ENCODE assay signal across 9 cellular contexts in the genomic region with DNA sequence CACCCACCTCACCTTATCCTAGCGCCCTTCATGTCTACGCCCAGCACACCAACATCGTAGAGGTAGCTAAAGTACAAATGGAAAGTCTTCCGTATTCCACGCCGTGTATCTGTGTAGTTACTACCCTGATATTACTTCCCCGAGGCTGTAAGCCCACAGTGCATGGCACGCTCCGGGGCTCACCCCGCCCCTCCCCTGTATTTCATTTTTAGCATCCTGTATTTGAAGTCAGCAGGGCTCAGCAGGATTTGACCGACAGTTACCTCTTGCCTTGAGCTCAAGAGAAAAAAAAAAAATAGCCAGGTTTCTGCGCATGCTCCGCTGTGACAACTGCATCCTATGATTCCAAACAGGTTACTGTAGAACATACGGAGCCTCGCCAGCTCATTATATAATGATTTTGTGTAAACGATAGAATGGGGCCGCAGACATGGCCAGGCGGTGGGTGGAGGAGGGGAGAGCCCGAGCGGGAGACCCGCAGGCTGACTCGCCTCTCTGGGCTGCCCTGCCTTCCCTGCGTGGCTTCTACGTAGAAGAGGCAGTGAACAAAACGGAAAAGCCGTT. TPM values are rescaled to one million over a fixed set of nuclear protein-coding genes. Genes with fewer than 3 reads are reported as not detected.
DNase-seq lines count a peak whose midpoint lies in the region; FAIRE-seq and TF ChIP-seq lines count a peak whose summit lies in the region.
"Had no signal": no experiment of that assay in that cellular context is flagged by ENCODE, and none has a peak within 500 bp of the region (broad histone marks: within the 10 kb centered on the region; RNA-seq: fewer than 3 reads in every experiment).

No MANE protein-coding gene starts in this region.

- H2AFZ ChIP-seq in PC-9 (peak overlapping the region; percentile 75), neural progenitor cell (replicated peaks) (peak overlapping the region; percentile 93)

- peak overlapping the region; percentile 67 for H3K4me3 ChIP-seq in HUES48 (ENCODE audit: low read depth, low read length)
- H3K4me3 ChIP-seq in PC-9: peak overlapping the region; percentile 86
- peak overlapping the region; percentile 61 for H3K4me3 ChIP-seq in neural progenitor cell

- TSS peak; percentile 38 for BruUV-seq in PC-9 (replicated peaks; lab: Mats Ljungman, UMichigan)

- no peaks in the 10 kb centered on the region for H3K36me3 Mint-ChIP-seq in neural progenitor cell

- CTCF ChIA-PET in PC-9 (lab: Charles Lee): interaction anchor here (0.6 to 1.0 kb wide), 3 partner anchors 14 to 73 kb away, joined by 4 to 26 read pairs (median 4); no protein-coding TSS in a partner anchor

- H3K4me3 Mint-ChIP-seq in neural progenitor cell: peak overlapping the region; percentile 84

- H3K79me2 ChIP-seq in PC-9 (ENCODE audit: low read depth): peaks cover 8% of the 10 kb centered on the region; the same call in 1 of the 2 replicates
- H3K79me2 ChIP-seq in neural progenitor cell (ENCODE audit: low read depth): no peaks in the 10 kb centered on the region

- peak; percentile 41 for DNase-seq in GM03348 (ENCODE audit: low spot score)
- DNase-seq in PC-9: peak; percentile 63 to 78
- peak; percentile 54 for DNase-seq in activated naive CD4-positive, alpha-beta T cell treated with anti-CD3 and anti-CD28 coated beads, Interleukin-2, amount 50 U/mL, for 16 hours
- peak; percentile 89 for DNase-seq in globus pallidus (ENCODE audit: low spot score)
- peak; percentile 72 for DNase-seq in neural progenitor cell (ENCODE audit: low spot score)
- DNase-seq in urothelium cell line (ENCODE audit: low spot score): peak; percentile 79
- no peak for DNase-seq in hepatic stellate cell (ENCODE audit: low spot score)

- H3K4me2 ChIP-seq in PC-9 (peak overlapping the region; percentile 87), neural progenitor cell (peak overlapping the region; percentile 99)

- H3F3A ChIP-seq in PC-9 (ENCODE audit: insufficient read depth, low read depth): no peaks in the 10 kb centered on the region; the same call in 1 of the 2 replicates
- no peaks in the 10 kb centered on the region for H3F3A ChIP-seq in neural progenitor cell (ENCODE audit: low read depth)

- H3K9me3 ChIP-seq in HUES48 (ENCODE audit: control insufficient read depth, insufficient read depth, low read length) (0 out of 2 replicates have a peak, but pooled peaks cover 4% of the 10 kb centered on the region), PC-9 (ENCODE audit: insufficient read depth, low read depth) (no peaks in the 10 kb centered on the region), neural progenitor cell (ENCODE audit: low read depth) (no peaks in the 10 kb centered on the region)

- H3K9ac ChIP-seq in HUES48 (ENCODE audit: low read depth, low read length): no peak overlapping the region
- H3K9ac ChIP-seq in neural progenitor cell: no peak overlapping the region

- intact Hi-C loops in PC-9 (cut with micrococcal nuclease; ENCODE audit: unreplicated experiment): no loop called here

- H4K20me1 ChIP-seq in PC-9 (ENCODE audit: insufficient read depth) (no peaks in the 10 kb centered on the region), neural progenitor cell (ENCODE audit: low read depth) (no peaks in the 10 kb centered on the region)

- no peak for TF ChIP-seq CTCF in PC-9 (conservative IDR thresholded peaks at IDR 0.05)
- no peak for TF ChIP-seq CTCF in neural progenitor cell (IDR thresholded peaks at IDR 0.05)

- H3K9me3 Mint-ChIP-seq in neural progenitor cell: peaks cover 6% of the 10 kb centered on the region

- H3K27me3 ChIP-seq in HUES48 (ENCODE audit: control insufficient read depth, insufficient read depth, low read length) (peaks cover 71% of the 10 kb centered on the region), PC-9 (ENCODE audit: insufficient read depth, low read depth) (no peaks in the 10 kb centered on the region), neural progenitor cell (peaks cover 72% of the 10 kb centered on the region)

- no peak overlapping the region for H3K27ac ChIP-seq in HUES48 (ENCODE audit: low read depth, low read length)
- no peak overlapping the region for H3K27ac ChIP-seq in PC-9
- no peak overlapping the region for H3K27ac ChIP-seq in neural progenitor cell

- peaks cover 34% of the 10 kb centered on the region for H3K27me3 Mint-ChIP-seq in neural progenitor cell (ENCODE audit: insufficient read depth, low read depth)

- no peak overlapping the region for H3K27ac Mint-ChIP-seq in neural progenitor cell

- H3K4me1 Mint-ChIP-seq in neural progenitor cell: peaks cover 17% of the 10 kb centered on the region

- FAIRE-seq in urothelium cell line (lab: Jason Lieb, UNC): no peak
- FAIRE-seq: endometrium had no signal

- H3K4me1 ChIP-seq in HUES48 (ENCODE audit: control insufficient read depth, insufficient read depth, low read length) (peaks cover 3% of the 10 kb centered on the region), PC-9 (replicated peaks; ENCODE audit: insufficient read depth) (peaks cover 13% of the 10 kb centered on the region), neural progenitor cell (peaks cover 9% of the 10 kb centered on the region)

- no peaks in the 10 kb centered on the region for H3K9me2 ChIP-seq in PC-9 (ENCODE audit: insufficient read depth)

- POLR2A ChIA-PET in PC-9 (lab: Charles Lee; ENCODE audit: unreplicated experiment): interaction anchor here (0.6 kb wide), 2 partner anchors 13 to 27 kb away, joined by 3 read pairs; no protein-coding TSS in a partner anchor

- no peaks in the 10 kb centered on the region for H3K36me3 ChIP-seq in HUES48 (ENCODE audit: control insufficient read depth, insufficient read depth, low read length)
- H3K36me3 ChIP-seq in PC-9 (ENCODE audit: low read depth): no peaks in the 10 kb centered on the region
- H3K36me3 ChIP-seq in neural progenitor cell: no peaks in the 10 kb centered on the region

RNA-seq across cellular contexts. Expression of gene ABCG1, which starts 1.3 kb away (rescaled TPM):
- total RNA-seq in PC-9 (2021) (4.4 and 5.6 TPM in 2 replicates), neural progenitor cell (ENCODE audit: low replicate concordance) (1.9 and 2.0 TPM in 2 replicates)
